Comparison of ENCODE assay signal across 20 cellular contexts in genomic region chr6:43779864-43780260, GRCh38. TPM values are rescaled to one million over a fixed set of nuclear protein-coding genes. Genes with fewer than 3 reads are reported as not detected.
DNase-seq lines count a peak whose midpoint lies in the region; ATAC-seq and TF ChIP-seq lines count a peak whose summit lies in the region.
"Had no signal": no experiment of that assay in that cellular context is flagged by ENCODE, and none has a peak within 500 bp of the region (broad histone marks: within the 10 kb centered on the region; RNA-seq: fewer than 3 reads in every experiment).

No MANE protein-coding gene starts in this region.

- H4K8ac ChIP-seq in mesendoderm (ENCODE audit: low read depth, low read length), result no peak overlapping the region

- H3K36me3 ChIP-seq in adrenal gland (replicated peaks in 1 of 2) (peaks cover 0 to 78% of the 10 kb centered on the region in 2 donors), right atrium auricular region (peaks cover 77% of the 10 kb centered on the region), prostate gland (peaks cover 3 to 5% of the 10 kb centered on the region in 2 donors), mesendoderm (ENCODE audit: control insufficient read depth, insufficient read depth, low read length) (peaks cover 7% of the 10 kb centered on the region)

- no peak overlapping the region for H4K5ac ChIP-seq in mesendoderm (ENCODE audit: low read length)

- peak overlapping the region; percentile 72 for H3K27ac Mint-ChIP-seq in Calu3 (ENCODE audit: unreplicated experiment)
- peak overlapping the region in 1 of 2 donors; percentile 22 for H3K27ac Mint-ChIP-seq in activated naive CD4-positive, alpha-beta T cell treated with anti-CD3 and anti-CD28 coated beads, Interleukin-2, amount 50 U/mL, for 72 hours
- H3K27ac Mint-ChIP-seq: activated CD8-positive, alpha-beta T cell treated with anti-CD3 and anti-CD28 coated beads, Interleukin-2, amount 10 ng/mL, durations not matched to agents 7 days and 5 days had no signal

- TF ChIP-seq CTCF in Calu3 (IDR thresholded peaks at IDR 0.05; ENCODE audit: unreplicated experiment), result no peak
- no peak for TF ChIP-seq CTCF in adrenal gland (IDR thresholded peaks at IDR 0.05)
- no peak for TF ChIP-seq CTCF in right atrium auricular region (IDR thresholded peaks at IDR 0.05)
- no peak for TF ChIP-seq CTCF in prostate gland (IDR thresholded peaks at IDR 0.05)

- DNase-seq in Calu3 (no peak), adrenal gland (peak in 6 of 7 donors; percentile 43 to 67 (median 59)), right atrium auricular region (ENCODE audit: low spot score) (no peak), prostate gland (ENCODE audit: low spot score) (peak; percentile 75), DMS153 treated with DMSO at 0.1 percent for 48 hours (lab: John Stamatoyannopoulos, UW; ENCODE audit: unreplicated experiment) (no peak), DMS79 (lab: John Stamatoyannopoulos, UW) (no peak), mesendoderm (no peak)
- no peak for DNase-seq in activated naive CD4-positive, alpha-beta T cell treated with anti-CD3 and anti-CD28 coated beads, Interleukin-2, amount 50 U/mL, for 72 hours (ENCODE audit: low spot score in 2 of 2)
- DNase-seq: activated CD8-positive, alpha-beta T cell treated with anti-CD3 and anti-CD28 coated beads, Interleukin-2, amount 10 ng/mL, durations not matched to agents 7 days and 5 days; DMS153; head of caudate nucleus; islet precursor cell; naive thymus-derived CD8-positive, alpha-beta T cell; NCI-H1092 treated with DMSO at 0.1 percent for 48 hours; NCI-H446 treated with DMSO at 0.1 percent for 48 hours; sigmoid colon; stimulated activated CD4-positive, alpha-beta T cell treated with anti-CD3 and anti-CD28 coated beads, Interleukin-4, amount 100 ng/mL, for 1 hour; transverse colon had no signal

- H3K9me3 Mint-ChIP-seq in Calu3 (ENCODE audit: low read depth, unreplicated experiment), result no peaks in the 10 kb centered on the region
- H3K9me3 Mint-ChIP-seq in activated naive CD4-positive, alpha-beta T cell treated with anti-CD3 and anti-CD28 coated beads, Interleukin-2, amount 50 U/mL, for 72 hours, result no peaks in the 10 kb centered on the region
- H3K9me3 Mint-ChIP-seq: activated T-helper 1 cell treated with anti-CD3 and anti-CD28 coated beads, Interleukin-12 subunit alpha, Interleukin-12 subunit beta, Interleukin-2, Interleukin-4 antibody, amounts not matched to agents 30 ng/mL and 10 ng/mL and 1 ng/mL, durations not matched to agents 14 hours and 24 hours and 36 hours; naive thymus-derived CD8-positive, alpha-beta T cell had no signal

- H3K4me2 ChIP-seq in mesendoderm (ENCODE audit: low read length), result no peak overlapping the region

- CTCF ChIA-PET in Calu3 (lab: Charles Lee), result no interaction called here

- ATAC-seq in activated naive CD4-positive, alpha-beta T cell treated with anti-CD3 and anti-CD28 coated beads, Interleukin-2, amount 50 U/mL, for 72 hours, result no peak
- ATAC-seq: activated CD8-positive, alpha-beta T cell treated with anti-CD3 and anti-CD28 coated beads, Interleukin-2, amount 10 ng/mL, durations not matched to agents 7 days and 5 days; naive thymus-derived CD8-positive, alpha-beta T cell had no signal

- no peak overlapping the region for H3K56ac ChIP-seq in mesendoderm (ENCODE audit: low read length)

- no peak overlapping the region for H3K23ac ChIP-seq in mesendoderm (ENCODE audit: low read length)

- no peaks in the 10 kb centered on the region for H3K27me3 Mint-ChIP-seq in Calu3 (ENCODE audit: unreplicated experiment)

- H3K9ac ChIP-seq in mesendoderm (ENCODE audit: low read length), result no peak overlapping the region

- TF ChIP-seq POLR2A in adrenal gland (IDR thresholded peaks at IDR 0.05) (no peak), prostate gland (IDR thresholded peaks at IDR 0.05) (no peak)

- peaks cover 8% of the 10 kb centered on the region for H3K79me1 ChIP-seq in mesendoderm (ENCODE audit: low read length)

- intact Hi-C loops in Calu3 (cut with micrococcal nuclease; ENCODE audit: unreplicated experiment) (no loop called here), adrenal gland (cut with DNase I) (no loop called here), prostate gland (cut with DNase I) (no loop called here)

- no peak overlapping the region for H2BK120ac ChIP-seq in mesendoderm (ENCODE audit: low read depth, low read length)

- H3K27ac ChIP-seq in adrenal gland (peak overlapping the region in 2 of 5 donors; percentile 54 to 61), right atrium auricular region (peak overlapping the region; percentile 98), prostate gland (peak overlapping the region; percentile 11 to 60), mesendoderm (ENCODE audit: low read depth, low read length) (no peak overlapping the region)
- H3K27ac ChIP-seq: transverse colon had no signal

- peak overlapping the region; percentile 21 for H3K4me3 Mint-ChIP-seq in Calu3 (ENCODE audit: low read depth, unreplicated experiment)
- H3K4me3 Mint-ChIP-seq: activated CD8-positive, alpha-beta T cell treated with anti-CD3 and anti-CD28 coated beads, Interleukin-2, amount 10 ng/mL, durations not matched to agents 7 days and 5 days; activated T-helper 1 cell treated with anti-CD3 and anti-CD28 coated beads, Interleukin-12 subunit alpha, Interleukin-12 subunit beta, Interleukin-2, Interleukin-4 antibody, amounts not matched to agents 30 ng/mL and 10 ng/mL and 1 ng/mL, durations not matched to agents 14 hours and 24 hours and 36 hours; naive thymus-derived CD8-positive, alpha-beta T cell had no signal

- H2AK5ac ChIP-seq in mesendoderm (ENCODE audit: low read length), result no peak overlapping the region

- H3K79me2 ChIP-seq in mesendoderm (ENCODE audit: control insufficient read depth, insufficient read depth, low read length), result peaks cover 15% of the 10 kb centered on the region

- WGBS in adrenal gland, 4 donors, result 42 to 47% (median 43%) methylated on average over 5 to 8 of the region's 8 CpGs
- 19% methylated on average over 8 of the region's 8 CpGs for WGBS in prostate gland
- WGBS in mesendoderm (ENCODE audit: extremely low coverage, insufficient coverage, low lambda C conversion rate), result no CpG with 5 or more reads among the region's 8 CpGs

- no peak overlapping the region for H3K4ac ChIP-seq in mesendoderm (ENCODE audit: low read depth, low read length)

- H3K36me3 Mint-ChIP-seq in Calu3 (ENCODE audit: insufficient read depth, unreplicated experiment), result peaks cover 100% of the 10 kb centered on the region
- peaks cover 7 to 43% of the 10 kb centered on the region in 2 donors for H3K36me3 Mint-ChIP-seq in activated naive CD4-positive, alpha-beta T cell treated with anti-CD3 and anti-CD28 coated beads, Interleukin-2, amount 50 U/mL, for 72 hours
- H3K36me3 Mint-ChIP-seq: naive thymus-derived CD8-positive, alpha-beta T cell had no signal

- H3K4me1 ChIP-seq in adrenal gland (replicated peaks in 1 of 2), result peaks cover 17 to 19% of the 10 kb centered on the region in 2 donors
- peaks cover 0 to 62% of the 10 kb centered on the region in 2 donors for H3K4me1 ChIP-seq in right atrium auricular region
- H3K4me1 ChIP-seq in prostate gland (replicated peaks), result peaks cover 16% of the 10 kb centered on the region
- peaks cover 2% of the 10 kb centered on the region for H3K4me1 ChIP-seq in mesendoderm (ENCODE audit: control insufficient read depth, low read depth, low read length)

- no peak overlapping the region for H3K18ac ChIP-seq in mesendoderm (ENCODE audit: low read length)

- no peak overlapping the region for H2BK5ac ChIP-seq in mesendoderm (ENCODE audit: low read length)

- no peaks in the 10 kb centered on the region for H3K9me3 ChIP-seq in adrenal gland (replicated peaks in 1 of 3)
- H3K9me3 ChIP-seq in right atrium auricular region, result no peaks in the 10 kb centered on the region
- no peaks in the 10 kb centered on the region for H3K9me3 ChIP-seq in prostate gland
- H3K9me3 ChIP-seq: HAP-1, sigmoid colon, transverse colon had no signal

- BruUV-seq in Calu3 (replicated peaks; lab: Mats Ljungman, UMichigan), result no TSS peak

- H3K4me3 ChIP-seq in adrenal gland (no peak overlapping the region), right atrium auricular region (no peak overlapping the region), prostate gland (no peak overlapping the region), mesendoderm (ENCODE audit: low read length) (no peak overlapping the region)
- H3K4me3 ChIP-seq: HAP-1, sigmoid colon, transverse colon had no signal

- no peaks in the 10 kb centered on the region for H3K27me3 ChIP-seq in adrenal gland
- no peaks in the 10 kb centered on the region for H3K27me3 ChIP-seq in right atrium auricular region
- no peaks in the 10 kb centered on the region for H3K27me3 ChIP-seq in prostate gland (replicated peaks; ENCODE audit: insufficient read depth)
- H3K27me3 ChIP-seq in mesendoderm (ENCODE audit: insufficient read depth, low read length, poor library complexity), result no peaks in the 10 kb centered on the region
- H3K27me3 ChIP-seq: sigmoid colon, transverse colon had no signal

- no peak overlapping the region for H2BK15ac ChIP-seq in mesendoderm (replicated peaks; ENCODE audit: low read depth)

- peaks cover 87% of the 10 kb centered on the region for H3K4me1 Mint-ChIP-seq in Calu3 (ENCODE audit: low read depth, unreplicated experiment)

RNA-seq across cellular contexts. Expression of gene VEGFA, which starts 9.9 kb away (rescaled TPM):
- total RNA-seq in Calu3 (2022) (345 and 407 TPM in 2 replicates), adrenal gland (100 to 1,000 TPM in 3 of 8 donors, 10 to 100 TPM in 5; 31.5 to 343 (median 67.0) TPM), right atrium auricular region (100 to 1,000 TPM; 102 to 132 TPM), prostate gland (100 to 1,000 TPM; 127 to 335 TPM)
- polyA plus RNA-seq in adrenal gland, result 100 to 1,000 TPM in 2 of 3 donors, 10 to 100 TPM in 1; 89.5 to 146 (median 129) TPM
- total RNA-seq in activated naive CD4-positive, alpha-beta T cell treated with anti-CD3 and anti-CD28 coated beads, Interleukin-2, amount 50 U/mL, for 72 hours, result 10 to 100 TPM; 24.1 to 79.2 TPM
- 27.0 TPM for polyA plus RNA-seq in mesendoderm (2013, experiment 1 of 2)
- 29.4 TPM for polyA plus RNA-seq in mesendoderm (2013, experiment 2 of 2)
- polyA plus RNA-seq: naive thymus-derived CD8-positive, alpha-beta T cell had no signal

Comparison
In these comparisons a context has a peak if more than half of its experiments do, and no peak if none do; other contexts are left out.
1. DNase-seq: peak in adrenal gland (6 of 7) and prostate gland (single experiment); none in Calu3 (single experiment), right atrium auricular region (single experiment), activated naive CD4-positive, alpha-beta T cell treated with anti-CD3 and anti-CD28 coated beads, Interleukin-2, amount 50 U/mL, for 72 hours (0 of 2), DMS153 treated with DMSO at 0.1 percent for 48 hours (single experiment), DMS79 (single experiment) and mesendoderm (single experiment).